Comparison of ENCODE assay signal across 11 cellular contexts in genomic region chr1:76494807-76495206, GRCh38.
DNase-seq lines count a peak whose midpoint lies in the region; ATAC-seq, FAIRE-seq and TF ChIP-seq lines count a peak whose summit lies in the region.
"Had no signal": no experiment of that assay in that cellular context is flagged by ENCODE, and none has a peak within 500 bp of the region (broad histone marks: within the 10 kb centered on the region; RNA-seq: fewer than 3 reads in every experiment).

No MANE protein-coding gene starts in this region.

- H4K8ac ChIP-seq in H9 (replicated peaks; ENCODE audit: insufficient read length, low read depth, low read length) = no peak overlapping the region

- no peaks in the 10 kb centered on the region for H3K27me3 Mint-ChIP-seq in activated CD8-positive, alpha-beta T cell treated with anti-CD3 and anti-CD28 coated beads for 36 hours
- no peaks in the 10 kb centered on the region for H3K27me3 Mint-ChIP-seq in activated CD8-positive, alpha-beta T cell treated with anti-CD3 and anti-CD28 coated beads, Interleukin-2, amount 10 ng/mL, durations not matched to agents 7 days and 5 days (ENCODE audit: low read depth)
- no peaks in the 10 kb centered on the region for H3K27me3 Mint-ChIP-seq in H9 (ENCODE audit: low read depth)

- intact Hi-C loops in activated CD8-positive, alpha-beta T cell treated with anti-CD3 and anti-CD28 coated beads for 36 hours (cut with micrococcal nuclease) = no loop called here

- no peak overlapping the region for H2BK120ac ChIP-seq in H9 (ENCODE audit: low read depth, low read length, poor library complexity, severe bottlenecking)

- no peak overlapping the region for H2BK12ac ChIP-seq in H9 (ENCODE audit: insufficient read length, low read depth, low read length)

- no peak overlapping the region for H2BK5ac ChIP-seq in H9 (ENCODE audit: insufficient read length, low read length)

- H4K91ac ChIP-seq in H9 (ENCODE audit: insufficient read length, low read depth, low read length) = no peak overlapping the region

- H2BK15ac ChIP-seq in H9 (ENCODE audit: low read depth, low read length) = no peak overlapping the region

- POLR2A ChIA-PET in activated CD8-positive, alpha-beta T cell treated with anti-CD3 and anti-CD28 coated beads for 36 hours (lab: Charles Lee) = interaction anchor here (0.6 kb wide), 1 partner anchor 241 kb away, joined by 3 read pairs; no protein-coding TSS in a partner anchor
- POLR2A ChIA-PET in activated CD8-positive, alpha-beta T cell treated with anti-CD3 and anti-CD28 coated beads, Interleukin-2, amount 10 ng/mL, durations not matched to agents 7 days and 5 days (lab: Charles Lee) = interaction anchor here (0.7 kb wide), 1 partner anchor 265 kb away, joined by 3 read pairs; no protein-coding TSS in a partner anchor

- H3K27me3 ChIP-seq in H9 (ENCODE audit: insufficient read depth, low read length) = no peaks in the 10 kb centered on the region
- H3K27me3 ChIP-seq: cardiac muscle cell had no signal

- TF ChIP-seq CTCF in activated CD8-positive, alpha-beta T cell treated with anti-CD3 and anti-CD28 coated beads for 36 hours (IDR thresholded peaks at IDR 0.05) = no peak
- TF ChIP-seq CTCF in H9 (conservative IDR thresholded peaks at IDR 0.05) (no peak), D721Med (IDR thresholded peaks at IDR 0.05; ENCODE audit: insufficient read depth, missing control alignments) (no peak)

- ATAC-seq in activated CD8-positive, alpha-beta T cell treated with anti-CD3 and anti-CD28 coated beads for 36 hours = peak; percentile 92
- ATAC-seq in activated CD8-positive, alpha-beta T cell treated with anti-CD3 and anti-CD28 coated beads, Interleukin-2, amount 10 ng/mL, durations not matched to agents 7 days and 5 days = no peak
- peak; percentile 83 for ATAC-seq in HG03558 (IDR thresholded peaks at IDR 0.05; ENCODE audit: extremely low read depth, unreplicated experiment)

- H3K9ac ChIP-seq in H9 (ENCODE audit: extremely low read depth, insufficient read length, low read length) = no peak overlapping the region

- H3K27ac Mint-ChIP-seq in activated CD8-positive, alpha-beta T cell treated with anti-CD3 and anti-CD28 coated beads for 36 hours = peak overlapping the region; percentile 46
- H3K27ac Mint-ChIP-seq in activated CD8-positive, alpha-beta T cell treated with anti-CD3 and anti-CD28 coated beads, Interleukin-2, amount 10 ng/mL, durations not matched to agents 7 days and 5 days = no peak overlapping the region
- peak overlapping the region; percentile 6 to 80 (median 47); a peak in 5 of 7 replicates for H3K27ac Mint-ChIP-seq in H9

- H3K4ac ChIP-seq in H9 (ENCODE audit: low read depth, low read length) = no peak overlapping the region

- peaks cover 14% of the 10 kb centered on the region for H3K4me1 Mint-ChIP-seq in activated CD8-positive, alpha-beta T cell treated with anti-CD3 and anti-CD28 coated beads for 36 hours (ENCODE audit: low read depth)
- H3K4me1 Mint-ChIP-seq in activated CD8-positive, alpha-beta T cell treated with anti-CD3 and anti-CD28 coated beads, Interleukin-2, amount 10 ng/mL, durations not matched to agents 7 days and 5 days (ENCODE audit: low read depth) = peaks cover 15% of the 10 kb centered on the region
- peaks cover 18 to 21% of the 10 kb centered on the region in 2 experiments for H3K4me1 Mint-ChIP-seq in H9

- H3K36me3 Mint-ChIP-seq in activated CD8-positive, alpha-beta T cell treated with anti-CD3 and anti-CD28 coated beads for 36 hours (ENCODE audit: low read depth) = no peaks in the 10 kb centered on the region
- H3K36me3 Mint-ChIP-seq in activated CD8-positive, alpha-beta T cell treated with anti-CD3 and anti-CD28 coated beads, Interleukin-2, amount 10 ng/mL, durations not matched to agents 7 days and 5 days (ENCODE audit: low read depth) = no peaks in the 10 kb centered on the region
- H3K36me3 Mint-ChIP-seq in H9 (ENCODE audit: insufficient read depth in 1 of 3, low read depth in 3 of 3) = no peaks in the 10 kb centered on the region

- no peaks in the 10 kb centered on the region for H3K23me2 ChIP-seq in H9 (ENCODE audit: insufficient read length, low read depth, low read length, poor library complexity, severe bottlenecking)

- FAIRE-seq in D721Med (lab: Jason Lieb, UNC) = no peak
- FAIRE-seq: GM19239, kidney had no signal

- H3K4me1 ChIP-seq in H9 (ENCODE audit: insufficient read depth, low read length) = no peaks in the 10 kb centered on the region; the same call in none of the 2 replicates

- no peaks in the 10 kb centered on the region for H3K79me2 ChIP-seq in H9 (ENCODE audit: insufficient read depth, low read length)

- no peak overlapping the region for H3K4me3 Mint-ChIP-seq in activated CD8-positive, alpha-beta T cell treated with anti-CD3 and anti-CD28 coated beads for 36 hours
- no peak overlapping the region for H3K4me3 Mint-ChIP-seq in activated CD8-positive, alpha-beta T cell treated with anti-CD3 and anti-CD28 coated beads, Interleukin-2, amount 10 ng/mL, durations not matched to agents 7 days and 5 days
- H3K4me3 Mint-ChIP-seq in H9 = no peak overlapping the region

- no peaks in the 10 kb centered on the region for H3K9me3 ChIP-seq in H9 (ENCODE audit: control insufficient read depth, low read depth, low read length)

- no peaks in the 10 kb centered on the region for H3K9me3 Mint-ChIP-seq in activated CD8-positive, alpha-beta T cell treated with anti-CD3 and anti-CD28 coated beads for 36 hours
- no peaks in the 10 kb centered on the region for H3K9me3 Mint-ChIP-seq in activated CD8-positive, alpha-beta T cell treated with anti-CD3 and anti-CD28 coated beads, Interleukin-2, amount 10 ng/mL, durations not matched to agents 7 days and 5 days (ENCODE audit: insufficient read depth)
- H3K9me3 Mint-ChIP-seq in H9 = no peaks in the 10 kb centered on the region

- H3K14ac ChIP-seq in H9 (ENCODE audit: insufficient read depth, low read length) = no peak overlapping the region

- H3K56ac ChIP-seq in H9 (ENCODE audit: insufficient read length, low read depth, low read length) = no peak overlapping the region

- H3K23ac ChIP-seq in H9 (ENCODE audit: insufficient read length, low read depth, low read length) = no peak overlapping the region

- no peaks in the 10 kb centered on the region for H4K20me1 ChIP-seq in H9 (ENCODE audit: control insufficient read depth, insufficient read depth, insufficient read length)

- no peak overlapping the region for H3K27ac ChIP-seq in H9 (ENCODE audit: insufficient read length, low read depth, low read length)
- H3K27ac ChIP-seq: cardiac muscle cell had no signal

- no peak overlapping the region for H3K18ac ChIP-seq in H9 (ENCODE audit: insufficient read length, low read depth, low read length)

- H2AK5ac ChIP-seq in H9 (ENCODE audit: insufficient read length, low read length) = no peak overlapping the region

- H2AFZ ChIP-seq in H9 (ENCODE audit: low read length) = no peak overlapping the region

- no peak overlapping the region for H2BK20ac ChIP-seq in H9 (ENCODE audit: low read depth, low read length, poor library complexity, severe bottlenecking)

- CTCF ChIA-PET in activated CD8-positive, alpha-beta T cell treated with anti-CD3 and anti-CD28 coated beads for 36 hours (lab: Charles Lee) = no interaction called here
- CTCF ChIA-PET in activated CD8-positive, alpha-beta T cell treated with anti-CD3 and anti-CD28 coated beads, Interleukin-2, amount 10 ng/mL, durations not matched to agents 7 days and 5 days (lab: Charles Lee) = no interaction called here

- no peak overlapping the region for H3K4me2 ChIP-seq in H9 (ENCODE audit: insufficient read depth, insufficient read length, low read length)

- H4K5ac ChIP-seq in H9 (ENCODE audit: insufficient read length, low read depth, low read length) = no peak overlapping the region

- H3T11ph ChIP-seq in H9 (ENCODE audit: low read length) = no peak overlapping the region

- DNase-seq in activated CD8-positive, alpha-beta T cell treated with anti-CD3 and anti-CD28 coated beads for 36 hours = peak; percentile 42
- DNase-seq in activated CD8-positive, alpha-beta T cell treated with anti-CD3 and anti-CD28 coated beads, Interleukin-2, amount 10 ng/mL, durations not matched to agents 7 days and 5 days = no peak
- DNase-seq in H9 (no peak), non-pigmented ciliary epithelial cell (ENCODE audit: low read depth) (peak; percentile 14), HuH-7.5 (ENCODE audit: low spot score) (no peak), D721Med (ENCODE audit: insufficient read length, low spot score) (no peak), occipital lobe (lab: John Stamatoyannopoulos, UW) (no peak)
- DNase-seq: kidney had no signal

- no peaks in the 10 kb centered on the region for H3K79me1 ChIP-seq in H9 (ENCODE audit: insufficient read depth, low read depth, low read length, poor library complexity, severe bottlenecking)

Comparison
In these comparisons a context has a peak if more than half of its experiments do, and no peak if none do; other contexts are left out.
1. DNase-seq: peak in activated CD8-positive, alpha-beta T cell treated with anti-CD3 and anti-CD28 coated beads for 36 hours (single experiment) and non-pigmented ciliary epithelial cell (single experiment); none in activated CD8-positive, alpha-beta T cell treated with anti-CD3 and anti-CD28 coated beads, Interleukin-2, amount 10 ng/mL, durations not matched to agents 7 days and 5 days (single experiment), H9 (single experiment), HuH-7.5 (single experiment), D721Med (single experiment) and occipital lobe (single experiment).